ENCODE assay signal across 8 cellular contexts in genomic region chr6:119350202-119351004, GRCh38. TPM values are rescaled to one million over a fixed set of nuclear protein-coding genes. Genes with fewer than 3 reads are reported as not detected.
DNase-seq lines count a peak whose midpoint lies in the region; ATAC-seq, FAIRE-seq and TF ChIP-seq lines count a peak whose summit lies in the region.

No MANE protein-coding gene starts in this region.

- TF ChIP-seq POLR2A in A549 (IDR thresholded peaks at IDR 0.05; ENCODE audit: low read length), result no peak

- H3K4me3 ChIP-seq in A549, result peak overlapping the region; percentile 51
- peak overlapping the region; percentile 94 for H3K4me3 ChIP-seq in left ventricle myocardium inferior
- H3K4me3 ChIP-seq in retinal pigment epithelial cell (ENCODE audit: low read length), result peak overlapping the region; percentile 78

- 2% methylated on average over 22 of the region's 25 CpGs for WGBS in A549 (ENCODE audit: missing lambda C conversion rate)

- TF ChIP-seq EP300 in A549 (IDR thresholded peaks at IDR 0.05), result no peak

- CTCF ChIA-PET in A549 (lab: Yijun Ruan, JAX), result interaction anchor here (2.0 kb wide), 1 partner anchor 17 kb away, joined by 5 read pairs; no protein-coding TSS in a partner anchor

- peaks cover 20% of the 10 kb centered on the region for H3K36me3 Mint-ChIP-seq in activated naive CD8-positive, alpha-beta T cell treated with anti-CD3 and anti-CD28 coated beads, Interleukin-2, amount 50 U/mL, for 24 hours (ENCODE audit: low read depth)

- FAIRE-seq in A549 (lab: Jason Lieb, UNC), result no peak
- FAIRE-seq in GM18507 (lab: Jason Lieb, UNC), result peak; percentile 80

- H3K36me3 ChIP-seq in left ventricle myocardium inferior, result no peaks in the 10 kb centered on the region

- DNase-seq in A549 (ENCODE audit: low read depth in 1 of 2, low spot score in 1 of 2) (peak in 1 of 2 experiments; percentile 4), GM18507 (ENCODE audit: extremely low spot score, insufficient read length, low read depth) (no peak), NCI-H774 (lab: John Stamatoyannopoulos, UW) (peak; percentile 49), left ventricle myocardium inferior (no peak), retinal pigment epithelial cell (ENCODE audit: low read depth) (no peak), SW 1271 (lab: John Stamatoyannopoulos, UW) (no peak)
- peak; percentile 38 for DNase-seq in activated naive CD8-positive, alpha-beta T cell treated with anti-CD3 and anti-CD28 coated beads, Interleukin-2, amount 50 U/mL, for 24 hours

- H3K27me3 Mint-ChIP-seq in activated naive CD8-positive, alpha-beta T cell treated with anti-CD3 and anti-CD28 coated beads, Interleukin-2, amount 50 U/mL, for 24 hours, result no peaks in the 10 kb centered on the region

- peak overlapping the region; percentile 99 for H3K4me2 ChIP-seq in A549

- no peaks in the 10 kb centered on the region for H3K27me3 ChIP-seq in left ventricle myocardium inferior (ENCODE audit: low read depth)

- intact Hi-C loops in left ventricle myocardium inferior (cut with micrococcal nuclease), result no loop called here

- no peaks in the 10 kb centered on the region for H3K9me3 Mint-ChIP-seq in activated naive CD8-positive, alpha-beta T cell treated with anti-CD3 and anti-CD28 coated beads, Interleukin-2, amount 50 U/mL, for 24 hours

- POLR2A ChIA-PET in A549 (lab: Yijun Ruan, JAX), result no interaction called here

- H3K9me3 ChIP-seq in A549 (no peaks in the 10 kb centered on the region), left ventricle myocardium inferior (replicated peaks) (no peaks in the 10 kb centered on the region)

- H3K27ac ChIP-seq in A549 (peak overlapping the region in 1 of 2 experiments; percentile 62; a peak in 1 of 6 replicates), left ventricle myocardium inferior (replicated peaks) (peak overlapping the region; percentile 96)

- TF ChIP-seq RAD21 in A549 (conservative IDR thresholded peaks at IDR 0.05 in 1 of 2, IDR thresholded peaks at IDR 0.05 in 1 of 2), result no peak

- TF ChIP-seq CTCF in A549 (IDR thresholded peaks at IDR 0.05), result no peak
- no peak for TF ChIP-seq CTCF in left ventricle myocardium inferior (IDR thresholded peaks at IDR 0.05; ENCODE audit: borderline replicate concordance)
- no peak for TF ChIP-seq CTCF in retinal pigment epithelial cell (conservative IDR thresholded peaks at IDR 0.05; ENCODE audit: low read depth, low read length)

- peak overlapping the region; percentile 97 for H3K27ac Mint-ChIP-seq in activated naive CD8-positive, alpha-beta T cell treated with anti-CD3 and anti-CD28 coated beads, Interleukin-2, amount 50 U/mL, for 24 hours

- ATAC-seq in A549, result peak; percentile 16 to 35; a peak in 3 of 6 replicates
- peak; percentile 11 for ATAC-seq in HG02981 (IDR thresholded peaks at IDR 0.05; ENCODE audit: unreplicated experiment)
- ATAC-seq in activated naive CD8-positive, alpha-beta T cell treated with anti-CD3 and anti-CD28 coated beads, Interleukin-2, amount 50 U/mL, for 24 hours, result peak; percentile 50

- peaks cover 60% of the 10 kb centered on the region for H3K4me1 Mint-ChIP-seq in activated naive CD8-positive, alpha-beta T cell treated with anti-CD3 and anti-CD28 coated beads, Interleukin-2, amount 50 U/mL, for 24 hours

- H3K4me1 ChIP-seq in A549 (peaks cover 17% of the 10 kb centered on the region; the same call in 2 of the 3 replicates), left ventricle myocardium inferior (peaks cover 63% of the 10 kb centered on the region)

- H3K4me3 Mint-ChIP-seq in activated naive CD8-positive, alpha-beta T cell treated with anti-CD3 and anti-CD28 coated beads, Interleukin-2, amount 50 U/mL, for 24 hours, result peak overlapping the region; percentile 89

TF ChIP-seq in A549, 52 proteins besides CTCF, POLR2A, EP300 and RAD21:
- TF ChIP-seq RNF2 (IDR thresholded peaks at IDR 0.05; ENCODE audit: borderline replicate concordance, low read depth) (peak; percentile 24; the same call in 1 of the 2 replicates), ZFP36 (IDR thresholded peaks at IDR 0.05; ENCODE audit: borderline replicate concordance, partially characterized antibody) (no peak)
TF ChIP-seq in A549: peak in this region for 1.

RNA-seq across cellular contexts. Expression of gene MAN1A1, which starts 0.8 kb away (rescaled TPM):
- polyA plus RNA-seq in A549 (2011; rRNA removed) (0.04 and 0.05 TPM in 2 replicates), A549 (2017; fragmentation: RNase III; extraction: RNeasy Plus Mini Kit Qiagen cat#74134 plus additional on column Dnase treatment) (0.01 TPM in 2 of 3 replicates, not detected in the other)
- polyA plus RNA-seq in A549 (2012; cell fraction: cytosol; rRNA removed), result 0.01 TPM in 2 replicates
- polyA plus RNA-seq in A549 (2012; cell fraction: nucleus; rRNA removed), result 0.01 and 0.02 TPM in 2 replicates
- polyA minus RNA-seq in A549 (2011; rRNA and poly(A)+ RNA removed), result 0.05 TPM in 1 of 2 replicates, not detected in the other
- 19.7 TPM for total RNA-seq in left ventricle myocardium inferior

Comparison
In these comparisons a context has a peak if more than half of its experiments do, and no peak if none do; other contexts are left out.
1. DNase-seq: peak in NCI-H774 (single experiment) and activated naive CD8-positive, alpha-beta T cell treated with anti-CD3 and anti-CD28 coated beads, Interleukin-2, amount 50 U/mL, for 24 hours (single experiment); none in GM18507 (single experiment), left ventricle myocardium inferior (single experiment), retinal pigment epithelial cell (single experiment) and SW 1271 (0 of 2).
2. Peak in every context shown above with its lines, with median percentiles within 50 percentile points of each other: ATAC-seq and H3K4me3 ChIP-seq.